In the genomic region with DNA sequence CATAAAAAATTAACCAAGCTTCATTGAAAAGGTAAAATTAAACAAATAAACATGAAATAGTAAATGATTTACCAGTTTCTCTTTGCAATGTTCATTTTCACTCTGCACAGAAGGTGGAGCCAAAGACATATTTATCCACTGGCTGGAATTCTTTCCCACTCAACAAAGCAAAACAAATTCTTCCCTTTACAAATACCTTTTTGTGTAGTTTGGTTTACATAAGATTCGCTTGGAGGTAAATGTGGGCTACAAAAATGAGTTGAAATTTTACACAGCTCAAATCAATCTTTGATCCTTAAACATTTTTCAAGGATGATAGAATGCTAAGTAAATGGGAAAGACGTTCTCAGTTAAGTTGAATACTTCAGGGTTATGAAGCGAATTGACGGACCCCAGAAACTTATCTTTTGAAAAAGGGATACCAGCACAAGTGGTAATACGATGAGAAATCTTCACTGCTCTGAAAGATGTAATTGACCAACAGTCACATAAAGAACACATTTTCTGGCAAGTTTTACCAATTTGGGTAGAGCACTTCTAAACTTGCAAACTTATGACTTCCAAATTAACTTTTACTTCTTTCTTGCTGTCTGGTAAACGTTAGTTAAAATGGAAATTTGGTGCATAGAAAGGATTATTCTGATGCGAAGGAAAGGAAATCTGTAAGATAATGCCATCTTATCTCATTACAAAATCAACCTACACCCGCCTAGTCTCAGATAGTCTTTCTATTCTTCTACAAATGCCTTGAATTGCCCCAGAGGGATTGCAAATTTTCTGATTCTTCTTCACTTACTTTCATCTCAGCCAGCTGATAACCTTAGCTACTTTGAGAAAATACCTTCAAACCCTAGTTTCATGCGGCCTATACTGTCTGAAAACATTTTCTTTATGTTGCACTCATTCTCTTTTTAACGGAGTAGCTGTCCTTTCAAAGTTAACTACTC, we compare ENCODE assay signal across 1 cellular context.
TF ChIP-seq lines count a peak whose summit lies in the region.

No MANE protein-coding gene starts in this region.

TF ChIP-seq in A549, 52 proteins besides CTCF, POLR2A, EP300 and RAD21 (continued from another document):
- no peak for TF ChIP-seq CEBPB (IDR thresholded peaks at IDR 0.05)
- TF ChIP-seq KDM1A (IDR thresholded peaks at IDR 0.05; ENCODE audit: low read depth): no peak
TF ChIP-seq in A549: peak in this region for 1.
